Comparison of ENCODE assay signal across 8 cellular contexts in genomic region chr1:231625975-231626534, GRCh38. TPM values are rescaled to one million over a fixed set of nuclear protein-coding genes. Genes with fewer than 3 reads are reported as not detected.
DNase-seq lines count a peak whose midpoint lies in the region; ATAC-seq and TF ChIP-seq lines count a peak whose summit lies in the region.

No MANE protein-coding gene starts in this region.

- no peak overlapping the region for H2AFZ ChIP-seq in mesenchymal stem cell (ENCODE audit: low read depth, low read length)

- peaks cover 2% of the 10 kb centered on the region for H3K79me1 ChIP-seq in mesenchymal stem cell (replicated peaks; ENCODE audit: low read length, poor library complexity, severe bottlenecking)

- 12 to 18% methylated on average over 7 of the region's 7 CpGs for WGBS in heart right ventricle, 2 donors
- WGBS in mesenchymal stem cell = 64% methylated on average over 5 of the region's 7 CpGs
- WGBS in aorta, 2 donors = 0 to 3% methylated on average over 7 of the region's 7 CpGs

- H2BK12ac ChIP-seq in mesenchymal stem cell (ENCODE audit: low read length in 2 of 2) = peak overlapping the region; percentile 7 to 51

- peak overlapping the region in 1 of 2 experiments; percentile 13 for H3K18ac ChIP-seq in mesenchymal stem cell (ENCODE audit: low read depth in 1 of 2, low read length in 2 of 2)

- peak overlapping the region; percentile 53 to 98 (median 86) for H3K4me3 ChIP-seq in heart right ventricle
- peak overlapping the region; percentile 63 to 87 for H3K4me3 ChIP-seq in ascending aorta
- H3K4me3 ChIP-seq in mesenchymal stem cell (ENCODE audit: insufficient read depth in 1 of 2, low read depth in 1 of 2, low read length in 2 of 2) = peak overlapping the region in 1 of 2 experiments; percentile 90
- H3K4me3 ChIP-seq in aorta (ENCODE audit: low read length in 2 of 2) = peak overlapping the region; percentile 76 to 88

- no peak overlapping the region for H3K4ac ChIP-seq in mesenchymal stem cell (ENCODE audit: low read depth in 1 of 2, low read length in 2 of 2)

- H2BK5ac ChIP-seq in mesenchymal stem cell (ENCODE audit: low read depth, low read length, poor library complexity, severe bottlenecking) = no peak overlapping the region

- H3K14ac ChIP-seq in mesenchymal stem cell (ENCODE audit: low read length in 2 of 2) = no peak overlapping the region

- H3K9ac ChIP-seq in mesenchymal stem cell (ENCODE audit: low read length) = peak overlapping the region; percentile 78

- H2AK5ac ChIP-seq in mesenchymal stem cell (ENCODE audit: low read length, severe bottlenecking) = peak overlapping the region; percentile 57

- H2BK120ac ChIP-seq in mesenchymal stem cell (ENCODE audit: low read depth, low read length) = no peak overlapping the region

- ATAC-seq in heart right ventricle (peak in 2 of 8 donors; percentile 1 to 6), Right ventricle myocardium inferior (no peak), aorta (ENCODE audit: low FRiP score) (no peak), HG03175 (IDR thresholded peaks at IDR 0.05; ENCODE audit: unreplicated experiment) (no peak), HG02884 (IDR thresholded peaks at IDR 0.05; ENCODE audit: unreplicated experiment) (no peak)

- H3K27me3 ChIP-seq in heart right ventricle (no peaks in the 10 kb centered on the region), ascending aorta (no peaks in the 10 kb centered on the region), mesenchymal stem cell (ENCODE audit: control insufficient read depth in 1 of 2, insufficient read depth in 1 of 2, low read length in 2 of 2) (peaks cover 0 to 16% of the 10 kb centered on the region in 2 experiments), aorta (ENCODE audit: control insufficient read depth in 1 of 2, insufficient read depth in 2 of 2, low read length in 1 of 2) (no peaks in the 10 kb centered on the region)

- H3K9me3 ChIP-seq in heart right ventricle (peaks cover 0 to 4% (median 0%) of the 10 kb centered on the region in 11 donors), ascending aorta (no peaks in the 10 kb centered on the region), mesenchymal stem cell (ENCODE audit: control insufficient read depth, low read length) (no peaks in the 10 kb centered on the region), aorta (ENCODE audit: control insufficient read depth, low read length) (no peaks in the 10 kb centered on the region)

- peak overlapping the region; percentile 31 for H4K8ac ChIP-seq in mesenchymal stem cell (ENCODE audit: low read length)

- peak overlapping the region; percentile 87 for H3K4me2 ChIP-seq in mesenchymal stem cell (ENCODE audit: low read length, poor library complexity, severe bottlenecking)

- H2BK15ac ChIP-seq in mesenchymal stem cell (ENCODE audit: low read depth, poor library complexity, severe bottlenecking) = no peak overlapping the region

- no peak for TF ChIP-seq CTCF in heart right ventricle (IDR thresholded peaks at IDR 0.05)
- no peak for TF ChIP-seq CTCF in ascending aorta (IDR thresholded peaks at IDR 0.05)

- DNase-seq in heart right ventricle = no peak
- DNase-seq in Right ventricle myocardium inferior (ENCODE audit: missing footprints) = no peak
- no peak for DNase-seq in ascending aorta (ENCODE audit: low spot score in 2 of 2)
- no peak for DNase-seq in mesenchymal stem cell
- DNase-seq in aorta = no peak
- no peak for DNase-seq in ureter (ENCODE audit: low spot score)

- no peak overlapping the region for H3K23ac ChIP-seq in mesenchymal stem cell (ENCODE audit: low read length in 2 of 2)

- H3K36me3 ChIP-seq in heart right ventricle = peaks cover 0 to 6% (median 0%) of the 10 kb centered on the region in 9 donors
- no peaks in the 10 kb centered on the region for H3K36me3 ChIP-seq in ascending aorta
- H3K36me3 ChIP-seq in mesenchymal stem cell (ENCODE audit: control insufficient read depth in 1 of 2, insufficient read depth in 2 of 2, low read depth in 1 of 2, low read length in 2 of 2) = no peaks in the 10 kb centered on the region
- no peaks in the 10 kb centered on the region for H3K36me3 ChIP-seq in aorta (ENCODE audit: control insufficient read depth in 1 of 2, insufficient read depth in 2 of 2, low read length in 1 of 2)

- H3K27ac ChIP-seq in heart right ventricle (peak overlapping the region in 9 of 10 donors; percentile 35 to 98 (median 92)), ascending aorta (peak overlapping the region in 1 of 2 donors; percentile 14), mesenchymal stem cell (ENCODE audit: low read length, poor library complexity, severe bottlenecking) (no peak overlapping the region), aorta (ENCODE audit: low read depth in 1 of 2, low read length in 2 of 2) (no peak overlapping the region)

- H4K91ac ChIP-seq in mesenchymal stem cell (ENCODE audit: low read length) = peak overlapping the region; percentile 9

- intact Hi-C loops in heart right ventricle (cut with DNase I) (no loop called here), Right ventricle myocardium inferior (cut with DNase I) (no loop called here), ascending aorta (cut with DNase I) (no loop called here), aorta (cut with DNase I) (no loop called here)

- peaks cover 4 to 52% (median 36%) of the 10 kb centered on the region in 9 donors for H3K4me1 ChIP-seq in heart right ventricle
- peaks cover 3 to 5% of the 10 kb centered on the region in 2 donors for H3K4me1 ChIP-seq in ascending aorta
- H3K4me1 ChIP-seq in mesenchymal stem cell (ENCODE audit: control insufficient read depth, insufficient read depth, low read depth, low read length) = peaks cover 6% of the 10 kb centered on the region
- H3K4me1 ChIP-seq in aorta (ENCODE audit: control insufficient read depth in 1 of 2, insufficient read depth in 2 of 2, low read length in 2 of 2) = no peaks in the 10 kb centered on the region

RNA-seq across cellular contexts. Expression of gene DISC1, which starts 0.5 kb away (rescaled TPM):
- total RNA-seq in heart right ventricle (1 to 10 TPM; 3.1 to 6.4 (median 4.3) TPM), Right ventricle myocardium inferior (3.9 TPM), ascending aorta (16.0 TPM), aorta (10 to 100 TPM; 10.9 to 31.7 TPM), ureter (9.6 TPM)
- polyA plus RNA-seq in heart right ventricle (1 to 10 TPM; 1.4 to 1.8 TPM), aorta (1 to 10 TPM in 1 of 2 donors, under 1 TPM in 1; 0.64 to 1.0 TPM)
- 5.1 TPM for polyA plus RNA-seq in mesenchymal stem cell (2013, experiment 1 of 2)
- 4.9 TPM for polyA plus RNA-seq in mesenchymal stem cell (2013, experiment 2 of 2)

Comparison
In these comparisons a context has a peak if more than half of its experiments do, and no peak if none do; other contexts are left out.
1. H3K27ac ChIP-seq: peak in heart right ventricle (9 of 10); none in mesenchymal stem cell (single experiment) and aorta (0 of 2).